Comparison of ENCODE assay signal across 11 cellular contexts in genomic region chr9:72589684-72590555, GRCh38.
DNase-seq lines count a peak whose midpoint lies in the region; ATAC-seq and TF ChIP-seq lines count a peak whose summit lies in the region.
"Had no signal": no experiment of that assay in that cellular context is flagged by ENCODE, and none has a peak within 500 bp of the region (broad histone marks: within the 10 kb centered on the region; RNA-seq: fewer than 3 reads in every experiment).

No MANE protein-coding gene starts in this region.

- H3K4me3 ChIP-seq in thyroid gland (replicated peaks in 1 of 3), result no peak overlapping the region

- no peak for TF ChIP-seq POLR2A in thyroid gland (IDR thresholded peaks at IDR 0.05)

- WGBS in thyroid gland, 2 donors, result 59 to 61% methylated on average over 4 of the region's 4 CpGs

- POLR2A ChIA-PET in activated CD8-positive, alpha-beta T cell treated with anti-CD3 and anti-CD28 coated beads for 36 hours (lab: Charles Lee), result interaction anchor here (0.5 to 5.9 kb wide), 3 partner anchors 14 to 231 kb away, joined by 3 to 19 read pairs (median 3); partner anchors contain the start of gene ZFAND5
- POLR2A ChIA-PET in activated CD8-positive, alpha-beta T cell treated with anti-CD3 and anti-CD28 coated beads, Interleukin-2, amount 10 ng/mL, durations not matched to agents 7 days and 5 days (lab: Charles Lee), result interaction anchor here (2.1 to 2.6 kb wide), 3 partner anchors 63 to 225 kb away, joined by 6 to 12 read pairs (median 6); partner anchors contain the start of gene ZFAND5
- POLR2A ChIA-PET in activated CD4-positive, alpha-beta memory T cell treated with anti-CD3 and anti-CD28 coated beads, Interleukin-2, amount 10 ng/mL, durations not matched to agents 7 days and 5 days (lab: Charles Lee), result interaction anchor here (0.6 to 2.3 kb wide), 4 partner anchors 63 to 237 kb away, joined by 3 to 15 read pairs (median 4); partner anchors contain the start of gene ZFAND5

- H3K36me3 Mint-ChIP-seq in activated CD8-positive, alpha-beta T cell treated with anti-CD3 and anti-CD28 coated beads for 36 hours (ENCODE audit: low read depth), result no peaks in the 10 kb centered on the region
- no peaks in the 10 kb centered on the region for H3K36me3 Mint-ChIP-seq in activated CD8-positive, alpha-beta T cell treated with anti-CD3 and anti-CD28 coated beads, Interleukin-2, amount 10 ng/mL, durations not matched to agents 7 days and 5 days (ENCODE audit: low read depth)
- no peaks in the 10 kb centered on the region for H3K36me3 Mint-ChIP-seq in activated CD4-positive, alpha-beta memory T cell treated with anti-CD3 and anti-CD28 coated beads, Interleukin-2, amount 10 ng/mL, durations not matched to agents 7 days and 5 days (ENCODE audit: low read depth)

- H3K4me3 Mint-ChIP-seq in activated CD8-positive, alpha-beta T cell treated with anti-CD3 and anti-CD28 coated beads for 36 hours, result peak overlapping the region; percentile 35
- H3K4me3 Mint-ChIP-seq in activated CD8-positive, alpha-beta T cell treated with anti-CD3 and anti-CD28 coated beads, Interleukin-2, amount 10 ng/mL, durations not matched to agents 7 days and 5 days, result no peak overlapping the region
- no peak overlapping the region for H3K4me3 Mint-ChIP-seq in activated CD4-positive, alpha-beta memory T cell treated with anti-CD3 and anti-CD28 coated beads, Interleukin-2, amount 10 ng/mL, durations not matched to agents 7 days and 5 days

- peak overlapping the region; percentile 26 to 48 (median 45) for H3K27ac ChIP-seq in thyroid gland

- intact Hi-C loops in activated CD8-positive, alpha-beta T cell treated with anti-CD3 and anti-CD28 coated beads for 36 hours (cut with micrococcal nuclease), result loop anchor here (5.0 to 10.0 kb wide), 5 partner anchors 63 to 555 kb away; no protein-coding TSS in a partner anchor
- intact Hi-C loops in thyroid gland (cut with DNase I), result loop anchor here (10.0 kb wide), 1 partner anchor 215 kb away; no protein-coding TSS in a partner anchor

- H3K9me3 Mint-ChIP-seq in activated CD8-positive, alpha-beta T cell treated with anti-CD3 and anti-CD28 coated beads for 36 hours, result no peaks in the 10 kb centered on the region
- H3K9me3 Mint-ChIP-seq in activated CD8-positive, alpha-beta T cell treated with anti-CD3 and anti-CD28 coated beads, Interleukin-2, amount 10 ng/mL, durations not matched to agents 7 days and 5 days (ENCODE audit: insufficient read depth), result no peaks in the 10 kb centered on the region
- H3K9me3 Mint-ChIP-seq in activated CD4-positive, alpha-beta memory T cell treated with anti-CD3 and anti-CD28 coated beads, Interleukin-2, amount 10 ng/mL, durations not matched to agents 7 days and 5 days, result peaks cover 3% of the 10 kb centered on the region

- peaks cover 44% of the 10 kb centered on the region for H3K4me1 Mint-ChIP-seq in activated CD8-positive, alpha-beta T cell treated with anti-CD3 and anti-CD28 coated beads for 36 hours (ENCODE audit: low read depth)
- peaks cover 40% of the 10 kb centered on the region for H3K4me1 Mint-ChIP-seq in activated CD8-positive, alpha-beta T cell treated with anti-CD3 and anti-CD28 coated beads, Interleukin-2, amount 10 ng/mL, durations not matched to agents 7 days and 5 days (ENCODE audit: low read depth)
- H3K4me1 Mint-ChIP-seq in activated CD4-positive, alpha-beta memory T cell treated with anti-CD3 and anti-CD28 coated beads, Interleukin-2, amount 10 ng/mL, durations not matched to agents 7 days and 5 days, result peaks cover 66% of the 10 kb centered on the region

- peak; percentile 60 for ATAC-seq in activated CD8-positive, alpha-beta T cell treated with anti-CD3 and anti-CD28 coated beads for 36 hours
- ATAC-seq in activated CD8-positive, alpha-beta T cell treated with anti-CD3 and anti-CD28 coated beads, Interleukin-2, amount 10 ng/mL, durations not matched to agents 7 days and 5 days, result no peak
- ATAC-seq in GM21737 (IDR thresholded peaks at IDR 0.05; ENCODE audit: unreplicated experiment) (no peak), HG02642 (IDR thresholded peaks at IDR 0.05; ENCODE audit: poor library complexity, unreplicated experiment) (no peak)
- ATAC-seq: left cardiac atrium had no signal

- peaks cover 5 to 17% of the 10 kb centered on the region in 2 donors for H3K4me1 ChIP-seq in thyroid gland

- no peaks in the 10 kb centered on the region for H3K36me3 ChIP-seq in thyroid gland

- CTCF ChIA-PET in activated CD8-positive, alpha-beta T cell treated with anti-CD3 and anti-CD28 coated beads for 36 hours (lab: Charles Lee), result interaction anchor here (0.9 to 2.2 kb wide), 10 partner anchors 22 to 593 kb away, joined by 3 to 16 read pairs (median 3); partner anchors contain the start of gene ZFAND5
- CTCF ChIA-PET in activated CD8-positive, alpha-beta T cell treated with anti-CD3 and anti-CD28 coated beads, Interleukin-2, amount 10 ng/mL, durations not matched to agents 7 days and 5 days (lab: Charles Lee), result interaction anchor here (0.8 to 6.9 kb wide), 11 partner anchors 48 to 518 kb away, joined by 3 to 85 read pairs (median 3); partner anchors contain the start of gene ZFAND5
- CTCF ChIA-PET in activated CD4-positive, alpha-beta memory T cell treated with anti-CD3 and anti-CD28 coated beads, Interleukin-2, amount 10 ng/mL, durations not matched to agents 7 days and 5 days (lab: Charles Lee), result interaction anchor here (0.5 to 2.2 kb wide), 13 partner anchors 14 to 524 kb away, joined by 3 to 18 read pairs (median 4); no protein-coding TSS in a partner anchor

- DNase-seq in activated CD8-positive, alpha-beta T cell treated with anti-CD3 and anti-CD28 coated beads for 36 hours, result peak; percentile 10
- DNase-seq in activated CD8-positive, alpha-beta T cell treated with anti-CD3 and anti-CD28 coated beads, Interleukin-2, amount 10 ng/mL, durations not matched to agents 7 days and 5 days, result no peak
- DNase-seq in activated CD4-positive, alpha-beta memory T cell treated with anti-CD3 and anti-CD28 coated beads, Interleukin-2, amount 10 ng/mL, durations not matched to agents 7 days and 5 days, result no peak
- peak; percentile 55 for DNase-seq in iris pigment epithelial cell (ENCODE audit: low read depth)
- DNase-seq in thyroid gland, result no peak
- no peak for DNase-seq in HK-2 (ENCODE audit: unreplicated experiment)
- DNase-seq: activated CD4-positive, alpha-beta T cell treated with anti-CD3 and anti-CD28 coated beads, Interleukin-2, amount 50 U/mL, for 1 hour; aorta; left cardiac atrium had no signal

- peak overlapping the region; percentile 88 for H3K27ac Mint-ChIP-seq in activated CD8-positive, alpha-beta T cell treated with anti-CD3 and anti-CD28 coated beads for 36 hours
- H3K27ac Mint-ChIP-seq in activated CD8-positive, alpha-beta T cell treated with anti-CD3 and anti-CD28 coated beads, Interleukin-2, amount 10 ng/mL, durations not matched to agents 7 days and 5 days, result no peak overlapping the region
- H3K27ac Mint-ChIP-seq in activated CD4-positive, alpha-beta memory T cell treated with anti-CD3 and anti-CD28 coated beads, Interleukin-2, amount 10 ng/mL, durations not matched to agents 7 days and 5 days, result peak overlapping the region; percentile 31

- no peaks in the 10 kb centered on the region for H3K27me3 ChIP-seq in thyroid gland

- no peaks in the 10 kb centered on the region for H3K9me3 ChIP-seq in thyroid gland

- no peaks in the 10 kb centered on the region for H3K27me3 Mint-ChIP-seq in activated CD8-positive, alpha-beta T cell treated with anti-CD3 and anti-CD28 coated beads for 36 hours
- no peaks in the 10 kb centered on the region for H3K27me3 Mint-ChIP-seq in activated CD8-positive, alpha-beta T cell treated with anti-CD3 and anti-CD28 coated beads, Interleukin-2, amount 10 ng/mL, durations not matched to agents 7 days and 5 days (ENCODE audit: low read depth)
- peaks cover 4% of the 10 kb centered on the region for H3K27me3 Mint-ChIP-seq in activated CD4-positive, alpha-beta memory T cell treated with anti-CD3 and anti-CD28 coated beads, Interleukin-2, amount 10 ng/mL, durations not matched to agents 7 days and 5 days

- no peak for TF ChIP-seq CTCF in activated CD8-positive, alpha-beta T cell treated with anti-CD3 and anti-CD28 coated beads for 36 hours (IDR thresholded peaks at IDR 0.05)
- no peak for TF ChIP-seq CTCF in thyroid gland (IDR thresholded peaks at IDR 0.05)

Comparison
In these comparisons a context has a peak if more than half of its experiments do, and no peak if none do; other contexts are left out.
1. DNase-seq: peak in activated CD8-positive, alpha-beta T cell treated with anti-CD3 and anti-CD28 coated beads for 36 hours (single experiment) and iris pigment epithelial cell (single experiment); none in activated CD8-positive, alpha-beta T cell treated with anti-CD3 and anti-CD28 coated beads, Interleukin-2, amount 10 ng/mL, durations not matched to agents 7 days and 5 days (single experiment), activated CD4-positive, alpha-beta memory T cell treated with anti-CD3 and anti-CD28 coated beads, Interleukin-2, amount 10 ng/mL, durations not matched to agents 7 days and 5 days (single experiment), thyroid gland (0 of 2) and HK-2 (single experiment).